10 cellular contexts compared by ENCODE assay signal in genomic region chr11:44601471-44602370, GRCh38. TPM values are rescaled to one million over a fixed set of nuclear protein-coding genes. Genes with fewer than 3 reads are reported as not detected.
DNase-seq lines count a peak whose midpoint lies in the region; ATAC-seq and TF ChIP-seq lines count a peak whose summit lies in the region.
"Had no signal": no experiment of that assay in that cellular context is flagged by ENCODE, and none has a peak within 500 bp of the region (broad histone marks: within the 10 kb centered on the region; RNA-seq: fewer than 3 reads in every experiment).

No MANE protein-coding gene starts in this region.

- no peak for TF ChIP-seq EP300 in gastroesophageal sphincter (IDR thresholded peaks at IDR 0.05)

- peaks cover 64% of the 10 kb centered on the region for H3K4me1 Mint-ChIP-seq in activated naive CD8-positive, alpha-beta T cell treated with anti-CD3 and anti-CD28 coated beads for 36 hours
- peaks cover 20% of the 10 kb centered on the region for H3K4me1 Mint-ChIP-seq in nephron progenitor cell

- peak; percentile 72 for DNase-seq in activated effector memory CD4-positive, alpha-beta T cell treated with anti-CD3 and anti-CD28 coated beads, Interleukin-2, amount 50 U/mL, for 16 hours
- DNase-seq in activated effector memory CD4-positive, alpha-beta T cell treated with Interleukin-2 at 50 U/mL for 16 hours, result no peak
- DNase-seq in activated naive CD8-positive, alpha-beta T cell treated with anti-CD3 and anti-CD28 coated beads for 36 hours, result peak; percentile 31
- DNase-seq in nephron progenitor cell, result no peak
- no peak for DNase-seq in D341Med (ENCODE audit: low spot score)
- DNase-seq: SHP77 treated with DMSO at 0.1 percent for 48 hours; stimulated activated naive CD4-positive, alpha-beta T cell had no signal

- H3K27ac Mint-ChIP-seq in activated naive CD8-positive, alpha-beta T cell treated with anti-CD3 and anti-CD28 coated beads for 36 hours, result peak overlapping the region; percentile 75
- H3K27ac Mint-ChIP-seq in nephron progenitor cell, result no peak overlapping the region

- TF ChIP-seq POLR2A in gastroesophageal sphincter (IDR thresholded peaks at IDR 0.05), result no peak

- no peaks in the 10 kb centered on the region for H3K27me3 Mint-ChIP-seq in activated naive CD8-positive, alpha-beta T cell treated with anti-CD3 and anti-CD28 coated beads for 36 hours
- peaks cover 3% of the 10 kb centered on the region for H3K27me3 Mint-ChIP-seq in nephron progenitor cell (ENCODE audit: low read depth, poor library complexity)

- H3K9me3 Mint-ChIP-seq in activated naive CD8-positive, alpha-beta T cell treated with anti-CD3 and anti-CD28 coated beads for 36 hours, result no peaks in the 10 kb centered on the region
- H3K9me3 Mint-ChIP-seq in nephron progenitor cell, result no peaks in the 10 kb centered on the region

- TF ChIP-seq CTCF in gastroesophageal sphincter (IDR thresholded peaks at IDR 0.05), result no peak
- TF ChIP-seq CTCF in nephron progenitor cell (IDR thresholded peaks at IDR 0.05), result no peak

- H3K27ac ChIP-seq in thymus (ENCODE audit: low read depth) (peak overlapping the region; percentile 2), gastroesophageal sphincter (no peak overlapping the region)

- no peak overlapping the region for H3K4me3 ChIP-seq in thymus (ENCODE audit: low read length)
- H3K4me3 ChIP-seq in gastroesophageal sphincter, result no peak overlapping the region

- H3K4me3 Mint-ChIP-seq in activated naive CD8-positive, alpha-beta T cell treated with anti-CD3 and anti-CD28 coated beads for 36 hours, result peak overlapping the region; percentile 25
- no peak overlapping the region for H3K4me3 Mint-ChIP-seq in nephron progenitor cell

- peaks cover 10% of the 10 kb centered on the region for H3K4me1 ChIP-seq in thymus (ENCODE audit: control insufficient read depth, insufficient read depth, low read length)
- H3K4me1 ChIP-seq in gastroesophageal sphincter, result peaks cover 0 to 50% (median 12%) of the 10 kb centered on the region in 3 donors

- peaks cover 73% of the 10 kb centered on the region for H3K36me3 ChIP-seq in thymus (ENCODE audit: control insufficient read depth, insufficient read depth)
- peaks cover 0 to 50% of the 10 kb centered on the region in 2 donors for H3K36me3 ChIP-seq in gastroesophageal sphincter

- peaks cover 64% of the 10 kb centered on the region for H3K36me3 Mint-ChIP-seq in activated naive CD8-positive, alpha-beta T cell treated with anti-CD3 and anti-CD28 coated beads for 36 hours
- no peaks in the 10 kb centered on the region for H3K36me3 Mint-ChIP-seq in nephron progenitor cell (ENCODE audit: low read depth)

- WGBS in thymus, result 91% methylated on average over 14 of the region's 14 CpGs
- WGBS in gastroesophageal sphincter (ENCODE audit: low coverage in 1 of 2), 2 donors, result 58 to 87% methylated on average over 3 to 5 of the region's 14 CpGs

- ATAC-seq in HG02981 (IDR thresholded peaks at IDR 0.05; ENCODE audit: unreplicated experiment) (peak; percentile 28), gastroesophageal sphincter (no peak)

- H3K27me3 ChIP-seq in thymus (ENCODE audit: control insufficient read depth, insufficient read depth) (no peaks in the 10 kb centered on the region), gastroesophageal sphincter (no peaks in the 10 kb centered on the region)

- H3K9me3 ChIP-seq in thymus (ENCODE audit: control insufficient read depth) (no peaks in the 10 kb centered on the region), gastroesophageal sphincter (no peaks in the 10 kb centered on the region)

RNA-seq across cellular contexts. Expression of gene CD82, which starts 36.3 kb away (rescaled TPM):
- total RNA-seq in activated naive CD8-positive, alpha-beta T cell treated with anti-CD3 and anti-CD28 coated beads for 36 hours, result 100 to 1,000 TPM; 339 to 343 TPM
- 34.9 TPM for polyA plus RNA-seq in thymus
- total RNA-seq in gastroesophageal sphincter, result 10 to 100 TPM; 12.7 to 24.0 (median 19.1) TPM

Comparison
In these comparisons a context has a peak if more than half of its experiments do, and no peak if none do; other contexts are left out.
1. DNase-seq: peak in activated effector memory CD4-positive, alpha-beta T cell treated with anti-CD3 and anti-CD28 coated beads, Interleukin-2, amount 50 U/mL, for 16 hours (single experiment) and activated naive CD8-positive, alpha-beta T cell treated with anti-CD3 and anti-CD28 coated beads for 36 hours (single experiment); none in activated effector memory CD4-positive, alpha-beta T cell treated with Interleukin-2 at 50 U/mL for 16 hours (single experiment), nephron progenitor cell (single experiment) and D341Med (single experiment).
2. RNA of gene CD82, which starts 36.3 kb away (total RNA-seq): 339 to 343 TPM in activated naive CD8-positive, alpha-beta T cell treated with anti-CD3 and anti-CD28 coated beads for 36 hours; 12.7 to 24.0 TPM in gastroesophageal sphincter; every median in the first group is over 10 times any median in the second.